8 cellular contexts compared by ENCODE assay signal in the genomic region with DNA sequence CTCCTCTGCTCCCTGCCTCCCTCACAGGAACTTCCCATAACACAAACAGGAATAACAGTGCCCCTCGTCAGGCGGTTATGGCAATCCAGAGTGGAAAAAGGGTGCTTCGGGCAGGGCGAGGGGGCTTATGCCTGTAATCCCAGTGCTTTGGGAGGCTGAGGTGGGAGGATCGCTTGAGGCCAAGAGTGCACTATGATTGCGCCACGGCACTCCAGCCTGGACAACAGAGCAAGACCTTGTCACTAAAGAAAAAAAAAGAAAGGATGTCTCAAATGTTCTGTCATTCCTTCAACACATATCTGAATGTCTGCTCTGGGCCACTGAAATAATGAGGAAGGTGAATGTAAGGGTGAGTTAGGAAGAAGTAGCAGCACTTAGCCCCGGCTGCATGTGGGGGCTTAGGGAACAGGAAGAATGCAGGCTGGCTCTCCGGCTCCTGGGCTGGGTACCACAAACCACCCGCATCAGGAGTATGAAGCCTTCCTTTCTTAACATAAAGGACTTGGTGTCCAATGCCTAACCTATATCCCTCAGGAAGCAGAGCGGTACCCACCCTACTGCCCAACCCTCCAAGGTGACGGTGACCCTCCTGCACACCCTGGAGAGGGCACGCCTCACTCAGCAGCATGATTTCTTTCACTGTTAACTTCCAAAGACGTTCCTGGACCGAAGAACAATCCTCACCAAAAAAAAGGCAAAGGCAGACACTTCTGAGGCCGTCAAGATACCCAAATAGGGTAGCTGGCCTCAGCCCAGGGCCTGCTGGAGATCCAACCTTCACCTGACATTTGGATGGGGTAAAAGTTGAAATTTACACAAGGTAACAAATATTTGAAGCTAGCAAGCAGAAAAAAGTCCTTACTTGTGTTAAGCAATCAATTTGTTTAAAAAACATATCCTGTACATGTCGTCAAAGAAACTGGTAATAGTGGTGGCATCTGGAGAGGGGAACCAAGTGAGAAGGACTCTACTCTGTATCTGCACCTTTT. TPM values are rescaled to one million over a fixed set of nuclear protein-coding genes. Genes with fewer than 3 reads are reported as not detected.
DNase-seq lines count a peak whose midpoint lies in the region; ATAC-seq, FAIRE-seq and TF ChIP-seq lines count a peak whose summit lies in the region.

No MANE protein-coding gene starts in this region.

- peaks cover 32% of the 10 kb centered on the region for H3K27me3 Mint-ChIP-seq in astrocyte (ENCODE audit: low read depth, unreplicated experiment)

- H3K4me3 ChIP-seq in heart left ventricle: peak overlapping the region in 10 of 12 donors; percentile 24 to 96 (median 88)
- H3K4me3 ChIP-seq in astrocyte (ENCODE audit: insufficient read depth, low read depth, low read length): no peak overlapping the region
- no peak overlapping the region for H3K4me3 ChIP-seq in mucosa of stomach (ENCODE audit: low read length)
- H3K4me3 ChIP-seq in uterus: no peak overlapping the region
- H3K4me3 ChIP-seq in MG63: no peak overlapping the region; the same call in 1 of the 2 replicates

- H3K9me3 ChIP-seq in heart left ventricle (no peaks in the 10 kb centered on the region), astrocyte (ENCODE audit: insufficient read depth, low read depth, low read length) (no peaks in the 10 kb centered on the region), mucosa of stomach (ENCODE audit: control insufficient read depth, low read length) (no peaks in the 10 kb centered on the region), uterus (no peaks in the 10 kb centered on the region), MG63 (no peaks in the 10 kb centered on the region)

- no peaks in the 10 kb centered on the region for H3K9me3 Mint-ChIP-seq in astrocyte (ENCODE audit: unreplicated experiment)

- no peak for DNase-seq in heart left ventricle
- DNase-seq in cardiac septum (ENCODE audit: low spot score): no peak
- DNase-seq in astrocyte (ENCODE audit: low read depth): no peak
- no peak for DNase-seq in uterus
- no peak for DNase-seq in GM13976 (ENCODE audit: low spot score)
- no peak for DNase-seq in NCI-H1092 treated with DMSO at 0.1 percent for 48 hours (lab: John Stamatoyannopoulos, UW)
- no peak for DNase-seq in MG63

- peaks cover 0 to 9% (median 0%) of the 10 kb centered on the region in 9 donors for H3K36me3 ChIP-seq in heart left ventricle
- H3K36me3 ChIP-seq in astrocyte (ENCODE audit: insufficient read depth, low read length): no peaks in the 10 kb centered on the region
- H3K36me3 ChIP-seq in mucosa of stomach (ENCODE audit: control insufficient read depth, insufficient read depth, low read length): no peaks in the 10 kb centered on the region
- no peaks in the 10 kb centered on the region for H3K36me3 ChIP-seq in uterus
- H3K36me3 ChIP-seq in MG63: peaks cover 34% of the 10 kb centered on the region

- ATAC-seq in heart left ventricle: no peak

- peak overlapping the region; percentile 86 to 97 (median 94) for H3K27ac ChIP-seq in heart left ventricle
- H3K27ac ChIP-seq in astrocyte (ENCODE audit: low read depth, low read length): no peak overlapping the region
- H3K27ac ChIP-seq in uterus: peak overlapping the region; percentile 86 to 96

- intact Hi-C loops in heart left ventricle (cut with DNase I): loop anchor here in 4 of 10 donors (2.0 to 5.0 kb wide), 3 partner anchors 53 to 57 kb away; no protein-coding TSS in a partner anchor
- intact Hi-C loops in cardiac septum (cut with DNase I): no loop called here
- intact Hi-C loops in uterus (cut with DNase I; ENCODE audit: low total_unique reads): no loop called here

- no peaks in the 10 kb centered on the region for H3K27me3 ChIP-seq in heart left ventricle
- peaks cover 10% of the 10 kb centered on the region for H3K27me3 ChIP-seq in astrocyte (ENCODE audit: insufficient read depth, low read length)
- H3K27me3 ChIP-seq in mucosa of stomach (ENCODE audit: control insufficient read depth, insufficient read depth, low read length): no peaks in the 10 kb centered on the region
- H3K27me3 ChIP-seq in uterus: no peaks in the 10 kb centered on the region
- no peaks in the 10 kb centered on the region for H3K27me3 ChIP-seq in MG63

- in situ Hi-C loops in GM13976 (cut with MboI; ENCODE audit: low sequenced_read_pairs, unreplicated experiment): no loop called here

- TF ChIP-seq CTCF in heart left ventricle (IDR thresholded peaks at IDR 0.05): no peak
- no peak for TF ChIP-seq CTCF in astrocyte (IDR thresholded peaks at IDR 0.05; ENCODE audit: insufficient read depth, low read depth, low read length)
- TF ChIP-seq CTCF in uterus (IDR thresholded peaks at IDR 0.05): no peak
- TF ChIP-seq CTCF in GM13976 (IDR thresholded peaks at IDR 0.05; ENCODE audit: borderline replicate concordance, control extremely low read depth, extremely low read depth, insufficient read depth, missing control alignments): no peak

- H2AFZ ChIP-seq in astrocyte (ENCODE audit: low read depth, low read length): no peak overlapping the region

- no peak for FAIRE-seq in astrocyte (lab: Jason Lieb, UNC)

- peaks cover 7% of the 10 kb centered on the region for H3K79me2 ChIP-seq in astrocyte (ENCODE audit: insufficient read depth, low read length)

- WGBS in heart left ventricle, 4 donors: 77 to 85% (median 82%) methylated on average over 17 of the region's 17 CpGs

- H3K36me3 Mint-ChIP-seq in astrocyte (ENCODE audit: low read depth, unreplicated experiment): no peaks in the 10 kb centered on the region

- peaks cover 11 to 85% (median 64%) of the 10 kb centered on the region in 12 donors for H3K4me1 ChIP-seq in heart left ventricle
- H3K4me1 ChIP-seq in astrocyte (ENCODE audit: insufficient read depth, low read length): peaks cover 25% of the 10 kb centered on the region
- peaks cover 70% of the 10 kb centered on the region for H3K4me1 ChIP-seq in mucosa of stomach (ENCODE audit: control insufficient read depth, insufficient read depth, low read length)
- peaks cover 20 to 28% of the 10 kb centered on the region in 2 donors for H3K4me1 ChIP-seq in uterus

- H3K4me1 Mint-ChIP-seq in astrocyte (ENCODE audit: low read depth, unreplicated experiment): peaks cover 7% of the 10 kb centered on the region

- no peak overlapping the region for H3K27ac Mint-ChIP-seq in astrocyte (ENCODE audit: unreplicated experiment)

- H3K4me3 Mint-ChIP-seq in astrocyte (ENCODE audit: unreplicated experiment): no peak overlapping the region

- H3K4me2 ChIP-seq in astrocyte (ENCODE audit: low read length): peak overlapping the region; percentile 84

- TF ChIP-seq POLR2A in heart left ventricle (IDR thresholded peaks at IDR 0.05) (no peak), uterus (IDR thresholded peaks at IDR 0.05) (no peak)

- H3K9ac ChIP-seq in astrocyte (ENCODE audit: low read length): no peak overlapping the region
- peak overlapping the region; percentile 79 for H3K9ac ChIP-seq in mucosa of stomach (ENCODE audit: low read length)

- peaks cover 6% of the 10 kb centered on the region for H4K20me1 ChIP-seq in astrocyte (ENCODE audit: insufficient read depth, low read length)

RNA-seq across cellular contexts. Expression of a gene that starts 3.8 kb away (rescaled TPM):
- total RNA-seq in heart left ventricle: 100 to 1,000 TPM in 1 of 9 donors, 10 to 100 TPM in 8; 33.0 to 116 (median 51.9) TPM
- polyA plus RNA-seq in heart left ventricle: 10 to 100 TPM; 20.9 to 38.5 TPM
- 37.6 TPM for total RNA-seq in cardiac septum
- total RNA-seq in astrocyte: 2.3 and 2.8 TPM in 2 replicates
- 100 to 1,000 TPM in 2 of 4 donors, 10 to 100 TPM in 2; 27.2 to 125 (median 67.9) TPM for total RNA-seq in uterus
- total RNA-seq in MG63 (2014; rRNA removed; shearing (Covaris generic); ENCODE audit: low replicate concordance): 43.6 and 59.5 TPM in 2 replicates

Comparison
In these comparisons a context has a peak if more than half of its experiments do, and no peak if none do; other contexts are left out.
1. H3K4me3 ChIP-seq: peak in heart left ventricle (10 of 12); none in astrocyte (single experiment), mucosa of stomach (single experiment), uterus (0 of 2) and MG63 (single experiment).